ENCODE assay signal across 20 cellular contexts in the genomic region with DNA sequence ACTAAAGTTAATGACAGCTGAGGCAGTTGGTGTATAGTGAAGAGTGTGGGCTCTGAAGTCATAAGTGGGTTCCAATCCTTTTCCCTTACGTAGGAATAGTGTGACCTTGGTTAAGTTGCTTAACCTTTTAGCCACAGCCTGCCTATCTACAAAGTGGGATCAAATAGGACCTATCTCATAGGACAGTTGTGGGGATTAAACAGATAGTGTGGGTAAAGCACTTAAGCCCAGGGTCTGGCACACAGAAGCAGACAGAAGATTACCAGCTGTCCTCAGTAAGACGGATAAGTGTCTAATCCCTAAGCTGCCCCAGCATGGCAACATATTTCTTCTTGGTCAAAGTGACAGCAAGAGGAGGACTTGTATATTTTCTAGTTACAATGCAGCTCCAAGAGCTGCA. TPM values are rescaled to one million over a fixed set of nuclear protein-coding genes. Genes with fewer than 3 reads are reported as not detected.
A peak's percentile ranks its signal among the peaks of the same experiment; 100 is the strongest.
DNase-seq lines count a peak whose midpoint lies in the region; ATAC-seq and TF ChIP-seq lines count a peak whose summit lies in the region.
"Had no signal": no experiment of that assay in that cellular context is flagged by ENCODE, and none has a peak within 500 bp of the region (broad histone marks: within the 10 kb centered on the region; RNA-seq: fewer than 3 reads in every experiment).

No MANE protein-coding gene starts in this region.

- no peak for DNase-seq in activated CD8-positive, alpha-beta T cell treated with anti-CD3 and anti-CD28 coated beads for 36 hours
- no peak for DNase-seq in activated CD8-positive, alpha-beta T cell treated with anti-CD3 and anti-CD28 coated beads, Interleukin-2, amount 10 ng/mL, durations not matched to agents 7 days and 5 days
- DNase-seq in NCI-H524 treated with DMSO at 0.1 percent for 48 hours (lab: John Stamatoyannopoulos, UW) (peak; percentile 93), amniotic epithelial cell (ENCODE audit: low read depth) (peak; percentile 87), nephron progenitor cell (no peak), anterior cingulate cortex (lab: John Stamatoyannopoulos, UW) (no peak), iPS-NIHi11 (ENCODE audit: low spot score) (no peak)
- DNase-seq: activated CD4-positive, CD25-positive, alpha-beta regulatory T cell treated with anti-CD3 and anti-CD28 coated beads, Interleukin-2, amount 50 U/mL, for 72 hours; BE2C; dermis blood vessel endothelial cell; hippocampal formation; kidney; NCI-H1436 treated with DMSO at 0.1 percent for 48 hours; NCI-H2171 treated with DMSO at 0.1 percent for 48 hours; NCI-H748 treated with DMSO at 0.1 percent for 48 hours; stimulated activated CD4-positive, alpha-beta T cell treated with anti-CD3 and anti-CD28 coated beads, Interleukin-4, amount 100 ng/mL, for 1 hour; T-helper 2 cell had no signal

- ATAC-seq in activated CD8-positive, alpha-beta T cell treated with anti-CD3 and anti-CD28 coated beads for 36 hours: no peak
- ATAC-seq in activated CD8-positive, alpha-beta T cell treated with anti-CD3 and anti-CD28 coated beads, Interleukin-2, amount 10 ng/mL, durations not matched to agents 7 days and 5 days: no peak
- no peak for ATAC-seq in HG03354 (IDR thresholded peaks at IDR 0.05; ENCODE audit: poor library complexity, severe bottlenecking, unreplicated experiment)

- CTCF ChIA-PET in activated CD8-positive, alpha-beta T cell treated with anti-CD3 and anti-CD28 coated beads for 36 hours (lab: Charles Lee): interaction anchor here (1.2 kb wide), 1 partner anchor 13 kb away, joined by 5 read pairs; no protein-coding TSS in a partner anchor
- CTCF ChIA-PET in activated CD8-positive, alpha-beta T cell treated with anti-CD3 and anti-CD28 coated beads, Interleukin-2, amount 10 ng/mL, durations not matched to agents 7 days and 5 days (lab: Charles Lee): interaction anchor here (1.3 to 2.1 kb wide), 3 partner anchors 72 to 268 kb away, joined by 3 to 7 read pairs (median 5); no protein-coding TSS in a partner anchor

- POLR2A ChIA-PET in activated CD8-positive, alpha-beta T cell treated with anti-CD3 and anti-CD28 coated beads for 36 hours (lab: Charles Lee): no interaction called here
- POLR2A ChIA-PET in activated CD8-positive, alpha-beta T cell treated with anti-CD3 and anti-CD28 coated beads, Interleukin-2, amount 10 ng/mL, durations not matched to agents 7 days and 5 days (lab: Charles Lee): no interaction called here

- H3K27me3 Mint-ChIP-seq in activated CD8-positive, alpha-beta T cell treated with anti-CD3 and anti-CD28 coated beads for 36 hours: no peaks in the 10 kb centered on the region
- H3K27me3 Mint-ChIP-seq in activated CD8-positive, alpha-beta T cell treated with anti-CD3 and anti-CD28 coated beads, Interleukin-2, amount 10 ng/mL, durations not matched to agents 7 days and 5 days (ENCODE audit: low read depth): no peaks in the 10 kb centered on the region
- H3K27me3 Mint-ChIP-seq in nephron progenitor cell (ENCODE audit: low read depth, poor library complexity): no peaks in the 10 kb centered on the region
- H3K27me3 Mint-ChIP-seq: progenitor cell of endocrine pancreas had no signal

- peaks cover 68% of the 10 kb centered on the region for H3K36me3 Mint-ChIP-seq in activated CD8-positive, alpha-beta T cell treated with anti-CD3 and anti-CD28 coated beads for 36 hours (ENCODE audit: low read depth)
- H3K36me3 Mint-ChIP-seq in activated CD8-positive, alpha-beta T cell treated with anti-CD3 and anti-CD28 coated beads, Interleukin-2, amount 10 ng/mL, durations not matched to agents 7 days and 5 days (ENCODE audit: low read depth): peaks cover 45% of the 10 kb centered on the region
- H3K36me3 Mint-ChIP-seq in nephron progenitor cell (ENCODE audit: low read depth): peaks cover 63% of the 10 kb centered on the region

- peak overlapping the region; percentile 65 for H3K27ac Mint-ChIP-seq in activated CD8-positive, alpha-beta T cell treated with anti-CD3 and anti-CD28 coated beads for 36 hours
- H3K27ac Mint-ChIP-seq in activated CD8-positive, alpha-beta T cell treated with anti-CD3 and anti-CD28 coated beads, Interleukin-2, amount 10 ng/mL, durations not matched to agents 7 days and 5 days: no peak overlapping the region
- peak overlapping the region; percentile 3 for H3K27ac Mint-ChIP-seq in nephron progenitor cell
- H3K27ac Mint-ChIP-seq: nephron, progenitor cell of endocrine pancreas had no signal

- H3K9me3 Mint-ChIP-seq in activated CD8-positive, alpha-beta T cell treated with anti-CD3 and anti-CD28 coated beads for 36 hours: peaks cover 4% of the 10 kb centered on the region
- no peaks in the 10 kb centered on the region for H3K9me3 Mint-ChIP-seq in activated CD8-positive, alpha-beta T cell treated with anti-CD3 and anti-CD28 coated beads, Interleukin-2, amount 10 ng/mL, durations not matched to agents 7 days and 5 days (ENCODE audit: insufficient read depth)
- peaks cover 17% of the 10 kb centered on the region for H3K9me3 Mint-ChIP-seq in nephron progenitor cell

- peaks cover 53% of the 10 kb centered on the region for H3K4me1 Mint-ChIP-seq in activated CD8-positive, alpha-beta T cell treated with anti-CD3 and anti-CD28 coated beads for 36 hours (ENCODE audit: low read depth)
- H3K4me1 Mint-ChIP-seq in activated CD8-positive, alpha-beta T cell treated with anti-CD3 and anti-CD28 coated beads, Interleukin-2, amount 10 ng/mL, durations not matched to agents 7 days and 5 days (ENCODE audit: low read depth): peaks cover 23% of the 10 kb centered on the region
- H3K4me1 Mint-ChIP-seq in nephron progenitor cell: no peaks in the 10 kb centered on the region

- TF ChIP-seq CTCF in activated CD8-positive, alpha-beta T cell treated with anti-CD3 and anti-CD28 coated beads for 36 hours (IDR thresholded peaks at IDR 0.05): no peak
- TF ChIP-seq CTCF in nephron progenitor cell (IDR thresholded peaks at IDR 0.05): no peak

- intact Hi-C loops in activated CD8-positive, alpha-beta T cell treated with anti-CD3 and anti-CD28 coated beads for 36 hours (cut with micrococcal nuclease): no loop called here

- H3K4me3 Mint-ChIP-seq in activated CD8-positive, alpha-beta T cell treated with anti-CD3 and anti-CD28 coated beads for 36 hours: no peak overlapping the region
- H3K4me3 Mint-ChIP-seq in activated CD8-positive, alpha-beta T cell treated with anti-CD3 and anti-CD28 coated beads, Interleukin-2, amount 10 ng/mL, durations not matched to agents 7 days and 5 days: no peak overlapping the region
- H3K4me3 Mint-ChIP-seq in nephron progenitor cell: no peak overlapping the region
- H3K4me3 Mint-ChIP-seq: nephron had no signal

RNA-seq across cellular contexts. Expression of gene UBE2F, which starts 28.2 kb away (rescaled TPM):
- 10 to 100 TPM; 96.5 to 99.5 TPM for total RNA-seq in activated CD8-positive, alpha-beta T cell treated with anti-CD3 and anti-CD28 coated beads for 36 hours
- total RNA-seq in activated CD8-positive, alpha-beta T cell treated with anti-CD3 and anti-CD28 coated beads, Interleukin-2, amount 10 ng/mL, durations not matched to agents 7 days and 5 days: 10 to 100 TPM; 70.2 to 71.9 TPM

Comparison
In these comparisons a context has a peak if more than half of its experiments do, and no peak if none do; other contexts are left out.
1. DNase-seq: peak in NCI-H524 treated with DMSO at 0.1 percent for 48 hours (single experiment) and amniotic epithelial cell (single experiment); none in activated CD8-positive, alpha-beta T cell treated with anti-CD3 and anti-CD28 coated beads for 36 hours (single experiment), activated CD8-positive, alpha-beta T cell treated with anti-CD3 and anti-CD28 coated beads, Interleukin-2, amount 10 ng/mL, durations not matched to agents 7 days and 5 days (single experiment), nephron progenitor cell (single experiment), anterior cingulate cortex (0 of 58) and iPS-NIHi11 (single experiment).